Comparison of ENCODE assay signal across 39 cellular contexts in the genomic region with DNA sequence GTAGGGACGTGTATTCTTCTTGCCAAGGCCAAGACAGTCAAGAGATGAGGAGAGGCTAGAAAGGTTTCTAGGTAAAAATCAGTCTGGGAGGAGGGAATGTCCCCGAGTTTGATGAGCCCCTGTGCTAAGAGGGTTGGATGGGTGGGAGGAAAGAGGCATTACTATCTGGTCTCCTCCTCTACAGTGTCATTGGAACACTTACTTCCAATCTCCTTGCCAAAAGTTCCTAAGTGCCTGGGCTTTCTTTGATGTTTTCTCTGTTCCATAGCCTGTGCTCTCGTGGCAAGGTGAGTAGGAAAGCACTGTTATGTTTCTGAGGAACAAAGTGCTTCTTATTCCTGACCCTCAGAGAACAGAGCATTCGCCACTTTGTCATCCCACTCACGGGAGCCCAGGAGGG. TPM values are rescaled to one million over a fixed set of nuclear protein-coding genes. Genes with fewer than 3 reads are reported as not detected.
"Had no signal": no experiment of that assay in that cellular context is flagged by ENCODE, and none has a peak within 500 bp of the region (broad histone marks: within the 10 kb centered on the region; RNA-seq: fewer than 3 reads in every experiment).

A gene with protein sequence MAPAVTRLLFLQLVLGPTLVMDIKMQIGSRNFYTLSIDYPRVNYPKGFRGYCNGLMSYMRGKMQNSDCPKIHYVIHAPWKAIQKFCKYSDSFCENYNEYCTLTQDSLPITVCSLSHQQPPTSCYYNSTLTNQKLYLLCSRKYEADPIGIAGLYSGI (minus strand): TSS at position 101 of the 400 bp plus-strand sequence. CDS start 519 bp downstream, outside the sequence.

- DNase-seq: activated B cell treated with CpG ODN at 0.5 μM for 24 hours; activated CD4-positive, alpha-beta memory T cell treated with anti-CD3 and anti-CD28 coated beads for 36 hours; activated CD4-positive, alpha-beta T cell treated with anti-CD3 and anti-CD28 coated beads for 4 hours; activated CD4-positive, alpha-beta T cell treated with anti-CD3 and anti-CD28 coated beads, Interleukin-2, amount 50 U/mL, for 1 hour; activated CD4-positive, CD25-positive, alpha-beta regulatory T cell treated with anti-CD3 and anti-CD28 coated beads, Interleukin-2, amount 50 U/mL, for 72 hours; activated CD8-positive, alpha-beta memory T cell treated with anti-CD3 and anti-CD28 coated beads, Interleukin-2, amount 50 U/mL, for 4 hours; activated naive CD4-positive, alpha-beta T cell treated with anti-CD3 and anti-CD28 coated beads, Interleukin-2, amount 10 ng/mL, durations not matched to agents 7 days and 5 days; activated naive CD8-positive, alpha-beta T cell treated with anti-CD3 and anti-CD28 coated beads, Interleukin-2, amount 50 U/mL, for 24 hours; activated T-cell treated with anti-CD3 and anti-CD28 coated beads for 4 hours; activated T-cell treated with anti-CD3 and anti-CD28 coated beads, Interleukin-2, amount 50 U/mL, for 4 hours; anterior cingulate cortex; central memory CD4-positive, alpha-beta T cell; NCI-H1092 treated with DMSO at 0.1 percent for 48 hours; NCI-H1417; NCI-H146; NCI-H187; NCI-H2029 treated with DMSO at 0.1 percent for 48 hours; NCI-H2107; NCI-H2171; NCI-H510A; NCI-H526; NCI-H748 treated with DMSO at 0.1 percent for 48 hours; PC-9; SIG-M5; SW 1271; T-helper 1 cell; T-helper 2 cell; T-helper 9 cell had no signal

- H3K4me2 ChIP-seq: KMS-11, PC-9 had no signal

- H3K27ac Mint-ChIP-seq: activated B cell treated with CpG ODN at 0.5 μM for 24 hours; activated CD4-positive, alpha-beta memory T cell treated with anti-CD3 and anti-CD28 coated beads for 36 hours; activated naive CD4-positive, alpha-beta T cell treated with anti-CD3 and anti-CD28 coated beads, Interleukin-2, amount 10 ng/mL, durations not matched to agents 7 days and 5 days; activated naive CD8-positive, alpha-beta T cell; activated naive CD8-positive, alpha-beta T cell treated with anti-CD3 and anti-CD28 coated beads, Interleukin-2, amount 50 U/mL, for 24 hours; activated T-helper 1 cell treated with anti-CD3 and anti-CD28 coated beads, Interleukin-12 subunit alpha, Interleukin-12 subunit beta, Interleukin-2, Interleukin-4 antibody, amounts not matched to agents 30 ng/mL and 10 ng/mL and 1 ng/mL, durations not matched to agents 14 hours and 24 hours and 36 hours; brain had no signal

- H3K4me3 ChIP-seq: PC-9 had no signal

- H3K27me3 Mint-ChIP-seq: activated CD4-positive, alpha-beta memory T cell treated with anti-CD3 and anti-CD28 coated beads for 36 hours; activated naive CD8-positive, alpha-beta T cell; activated naive CD8-positive, alpha-beta T cell treated with anti-CD3 and anti-CD28 coated beads, Interleukin-2, amount 50 U/mL, for 24 hours had no signal

- H3K9me3 Mint-ChIP-seq: activated B cell treated with CpG ODN at 0.5 μM for 24 hours; activated CD4-positive, alpha-beta memory T cell treated with anti-CD3 and anti-CD28 coated beads for 36 hours; activated naive CD4-positive, alpha-beta T cell treated with anti-CD3 and anti-CD28 coated beads, Interleukin-2, amount 10 ng/mL, durations not matched to agents 7 days and 5 days; activated naive CD8-positive, alpha-beta T cell treated with anti-CD3 and anti-CD28 coated beads, Interleukin-2, amount 50 U/mL, for 24 hours; activated T-cell treated with anti-CD3 and anti-CD28 coated beads, Interleukin-2, amount 50 U/mL, for 4 hours; activated T-helper 1 cell treated with anti-CD3 and anti-CD28 coated beads, Interleukin-12 subunit alpha, Interleukin-12 subunit beta, Interleukin-2, Interleukin-4 antibody, amounts not matched to agents 30 ng/mL and 10 ng/mL and 1 ng/mL, durations not matched to agents 14 hours and 24 hours and 36 hours; brain had no signal

- H3K27ac ChIP-seq: KMS-11, PC-9, RWPE1, VCaP had no signal

- H3K36me3 Mint-ChIP-seq: activated CD4-positive, alpha-beta memory T cell treated with anti-CD3 and anti-CD28 coated beads for 36 hours; activated naive CD4-positive, alpha-beta T cell treated with anti-CD3 and anti-CD28 coated beads, Interleukin-2, amount 10 ng/mL, durations not matched to agents 7 days and 5 days; activated naive CD8-positive, alpha-beta T cell; brain had no signal

- H3K4me1 Mint-ChIP-seq: activated B cell treated with CpG ODN at 0.5 μM for 24 hours; activated naive CD4-positive, alpha-beta T cell treated with anti-CD3 and anti-CD28 coated beads, Interleukin-2, amount 10 ng/mL, durations not matched to agents 7 days and 5 days; activated naive CD8-positive, alpha-beta T cell treated with anti-CD3 and anti-CD28 coated beads, Interleukin-2, amount 50 U/mL, for 24 hours had no signal

- H3K9ac ChIP-seq: KMS-11 had no signal

- H3K4me3 Mint-ChIP-seq: activated B cell treated with CpG ODN at 0.5 μM for 24 hours; activated CD4-positive, alpha-beta memory T cell treated with anti-CD3 and anti-CD28 coated beads for 36 hours; activated naive CD4-positive, alpha-beta T cell treated with anti-CD3 and anti-CD28 coated beads, Interleukin-2, amount 10 ng/mL, durations not matched to agents 7 days and 5 days; activated naive CD8-positive, alpha-beta T cell; activated naive CD8-positive, alpha-beta T cell treated with anti-CD3 and anti-CD28 coated beads, Interleukin-2, amount 50 U/mL, for 24 hours; activated T-cell treated with anti-CD3 and anti-CD28 coated beads, Interleukin-2, amount 50 U/mL, for 4 hours; activated T-helper 1 cell treated with anti-CD3 and anti-CD28 coated beads, Interleukin-12 subunit alpha, Interleukin-12 subunit beta, Interleukin-2, Interleukin-4 antibody, amounts not matched to agents 30 ng/mL and 10 ng/mL and 1 ng/mL, durations not matched to agents 14 hours and 24 hours and 36 hours; brain had no signal

- FAIRE-seq: RCC 7860 had no signal

- ATAC-seq: activated naive CD8-positive, alpha-beta T cell treated with anti-CD3 and anti-CD28 coated beads, Interleukin-2, amount 50 U/mL, for 24 hours; activated T-cell treated with anti-CD3 and anti-CD28 coated beads, Interleukin-2, amount 50 U/mL, for 4 hours; Right ventricle myocardium inferior had no signal

- H2AFZ ChIP-seq: PC-9 had no signal

RNA-seq across cellular contexts. Expression of the gene that starts here (rescaled TPM):
- total RNA-seq: activated B cell treated with CpG ODN at 0.5 μM for 24 hours; activated CD4-positive, alpha-beta memory T cell treated with anti-CD3 and anti-CD28 coated beads for 36 hours; activated T-cell treated with anti-CD3 and anti-CD28 coated beads, Interleukin-2, amount 50 U/mL, for 4 hours; activated T-helper 1 cell treated with anti-CD3 and anti-CD28 coated beads, Interleukin-12 subunit alpha, Interleukin-12 subunit beta, Interleukin-2, Interleukin-4 antibody, amounts not matched to agents 30 ng/mL and 10 ng/mL and 1 ng/mL, durations not matched to agents 14 hours and 24 hours and 36 hours; LHCN-M2; OCI-LY7; PC-9; Right ventricle myocardium inferior; SK-MEL-5 had no signal
